ENCODE assay signal across 16 cellular contexts in genomic region chr20:17850674-17851006, GRCh38.
DNase-seq lines count a peak whose midpoint lies in the region; ATAC-seq and TF ChIP-seq lines count a peak whose summit lies in the region.
"Had no signal": no experiment of that assay in that cellular context is flagged by ENCODE, and none has a peak within 500 bp of the region (broad histone marks: within the 10 kb centered on the region; RNA-seq: fewer than 3 reads in every experiment).

No MANE protein-coding gene starts in this region.

- H3K36me3 Mint-ChIP-seq in osteocyte (ENCODE audit: unreplicated experiment): no peaks in the 10 kb centered on the region

- BruUV-seq in mammary epithelial cell (replicated peaks; lab: Mats Ljungman, UMichigan): no TSS peak

- peaks cover 38% of the 10 kb centered on the region for H3K79me2 ChIP-seq in mammary epithelial cell (ENCODE audit: insufficient read depth, low read length)

- peak overlapping the region in 9 of 12 donors; percentile 54 to 87 (median 73) for H3K27ac ChIP-seq in heart left ventricle
- H3K27ac ChIP-seq in mammary epithelial cell (ENCODE audit: insufficient read depth, low read depth, low read length): peak overlapping the region; percentile 98
- peak overlapping the region; percentile 77 for H3K27ac ChIP-seq in upper lobe of right lung
- H3K27ac ChIP-seq: 22Rv1 had no signal

- peak overlapping the region; percentile 76 for H2AFZ ChIP-seq in mammary epithelial cell (ENCODE audit: low read depth, low read length)

- CTCF ChIA-PET in mammary epithelial cell (lab: Charles Lee; ENCODE audit: low non-redundant PET): no interaction called here

- H3K4me2 ChIP-seq in mammary epithelial cell (ENCODE audit: insufficient read depth, low read depth, low read length): peak overlapping the region; percentile 75

- WGBS in heart left ventricle, 4 donors: 59 to 68% (median 64%) methylated on average over 4 of the region's 4 CpGs
- WGBS in mammary epithelial cell (ENCODE audit: low coverage, missing lambda C conversion rate): 71% methylated on average over 4 of the region's 4 CpGs

- no peak overlapping the region for H3K9ac ChIP-seq in mammary epithelial cell (ENCODE audit: insufficient read depth, low read length)

- peak overlapping the region; percentile 95 for H3K27ac Mint-ChIP-seq in osteocyte (ENCODE audit: unreplicated experiment)
- H3K27ac Mint-ChIP-seq: activated CD4-positive, alpha-beta T cell treated with anti-CD3 and anti-CD28 coated beads, Interleukin-2, amount 10 ng/mL, durations not matched to agents 24 days and 14 days had no signal

- H3K9me3 ChIP-seq in heart left ventricle: peaks cover 0 to 10% (median 0%) of the 10 kb centered on the region in 12 donors
- H3K9me3 ChIP-seq in mammary epithelial cell (replicated peaks; ENCODE audit: insufficient read depth, low read length): no peaks in the 10 kb centered on the region
- no peaks in the 10 kb centered on the region for H3K9me3 ChIP-seq in upper lobe of right lung
- H3K9me3 ChIP-seq: right lobe of liver had no signal

- in situ Hi-C loops in mammary epithelial cell (cut with MboI; ENCODE audit: low sequenced_read_pairs in 2 of 2): no loop called here

- H4K20me1 ChIP-seq in mammary epithelial cell (ENCODE audit: insufficient read depth, low read length): no peaks in the 10 kb centered on the region

- peaks cover 5% of the 10 kb centered on the region for H3K9me3 Mint-ChIP-seq in osteocyte (ENCODE audit: unreplicated experiment)

- H3K4me3 Mint-ChIP-seq in osteocyte (ENCODE audit: unreplicated experiment): no peak overlapping the region
- H3K4me3 Mint-ChIP-seq: activated CD4-positive, alpha-beta T cell treated with anti-CD3 and anti-CD28 coated beads, Interleukin-2, amount 10 ng/mL, durations not matched to agents 24 days and 14 days had no signal

- ATAC-seq in heart left ventricle (no peak), left ventricle myocardium superior (no peak), upper lobe of right lung (no peak), HG03521 (IDR thresholded peaks at IDR 0.05; ENCODE audit: unreplicated experiment) (no peak), GM19397 (IDR thresholded peaks at IDR 0.05; ENCODE audit: unreplicated experiment) (no peak)
- ATAC-seq: Panc1 had no signal

- DNase-seq in heart left ventricle: no peak
- DNase-seq in left ventricle myocardium superior: no peak
- DNase-seq in mammary epithelial cell: no peak
- no peak for DNase-seq in osteocyte (ENCODE audit: extremely low spot score, unreplicated experiment)
- no peak for DNase-seq in upper lobe of right lung
- DNase-seq in iPS-NIHi11 (ENCODE audit: low spot score): no peak
- DNase-seq: activated CD4-positive, alpha-beta T cell treated with anti-CD3 and anti-CD28 coated beads, Interleukin-2, amount 10 ng/mL, durations not matched to agents 24 days and 14 days; activated CD8-positive, alpha-beta memory T cell treated with anti-CD3 and anti-CD28 coated beads, Interleukin-2, amount 50 U/mL, for 48 hours; activated gamma-delta T cell; amygdala; cerebellar nuclear complex; right lobe of liver had no signal

- dilution Hi-C loops in mammary epithelial cell (cut with HindIII; ENCODE audit: low sequenced_read_pairs): no loop called here

- H3K27me3 ChIP-seq in heart left ventricle: no peaks in the 10 kb centered on the region
- H3K27me3 ChIP-seq in mammary epithelial cell (ENCODE audit: insufficient read depth, low read length): no peaks in the 10 kb centered on the region
- H3K27me3 ChIP-seq in upper lobe of right lung: no peaks in the 10 kb centered on the region
- H3K27me3 ChIP-seq: right lobe of liver had no signal

- intact Hi-C loops in heart left ventricle (cut with DNase I): no loop called here
- intact Hi-C loops in left ventricle myocardium superior (cut with micrococcal nuclease): no loop called here
- intact Hi-C loops in mammary epithelial cell (cut with micrococcal nuclease): loop anchor here (2.0 to 5.0 kb wide), 3 partner anchors 38 to 53 kb away; no protein-coding TSS in a partner anchor
- intact Hi-C loops in upper lobe of right lung (cut with DNase I): no loop called here

- TF ChIP-seq POLR2A in heart left ventricle (IDR thresholded peaks at IDR 0.05): no peak

- TF ChIP-seq CTCF in heart left ventricle (IDR thresholded peaks at IDR 0.05) (no peak), mammary epithelial cell (conservative IDR thresholded peaks at IDR 0.05 in 1 of 2, IDR thresholded peaks at IDR 0.05 in 1 of 2; ENCODE audit: extremely low read depth in 1 of 2, insufficient read depth in 1 of 2, low read depth in 1 of 2, low read length in 2 of 2) (no peak), osteocyte (IDR thresholded peaks at IDR 0.05) (no peak), upper lobe of right lung (IDR thresholded peaks at IDR 0.05) (no peak)

- no peak overlapping the region for H3K4me3 ChIP-seq in heart left ventricle
- H3K4me3 ChIP-seq in mammary epithelial cell (replicated peaks in 1 of 3; ENCODE audit: insufficient read depth in 1 of 3, low read depth in 2 of 3, low read length in 3 of 3): no peak overlapping the region
- H3K4me3 ChIP-seq in upper lobe of right lung: no peak overlapping the region
- H3K4me3 ChIP-seq: right lobe of liver had no signal

- H3K36me3 ChIP-seq in heart left ventricle (no peaks in the 10 kb centered on the region), mammary epithelial cell (ENCODE audit: insufficient read depth, low read length) (no peaks in the 10 kb centered on the region), upper lobe of right lung (no peaks in the 10 kb centered on the region)
- H3K36me3 ChIP-seq: right lobe of liver had no signal

- H3K4me1 ChIP-seq in heart left ventricle: peaks cover 0 to 32% (median 20%) of the 10 kb centered on the region in 12 donors
- H3K4me1 ChIP-seq in mammary epithelial cell (ENCODE audit: insufficient read depth, low read length): peaks cover 41% of the 10 kb centered on the region
- peaks cover 5% of the 10 kb centered on the region for H3K4me1 ChIP-seq in upper lobe of right lung
- H3K4me1 ChIP-seq: right lobe of liver had no signal

- no peaks in the 10 kb centered on the region for H3K27me3 Mint-ChIP-seq in osteocyte (ENCODE audit: unreplicated experiment)

- peaks cover 32% of the 10 kb centered on the region for H3K4me1 Mint-ChIP-seq in osteocyte (ENCODE audit: unreplicated experiment)
